ENCODE assay signal across 37 cellular contexts in the genomic region with DNA sequence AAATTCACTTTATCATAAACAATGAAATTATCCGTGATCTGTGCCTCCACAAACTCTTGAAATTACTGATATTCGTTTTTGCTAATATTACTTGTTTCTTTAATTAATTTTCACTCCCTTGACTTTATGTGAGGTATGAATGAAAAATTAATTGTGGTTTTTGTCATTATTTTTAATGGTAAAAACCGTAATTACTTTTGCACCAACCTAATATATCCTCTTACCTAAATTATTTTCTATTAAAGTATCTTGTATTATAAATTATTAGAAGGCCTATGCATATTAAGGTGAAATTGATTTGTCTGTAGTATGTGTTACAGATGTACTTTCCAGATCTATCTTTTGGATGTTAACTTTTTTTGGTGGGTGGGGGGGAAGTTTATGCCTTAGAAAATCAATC.
DNase-seq lines count a peak whose midpoint lies in the region; ATAC-seq, FAIRE-seq and TF ChIP-seq lines count a peak whose summit lies in the region.
"Had no signal": no experiment of that assay in that cellular context is flagged by ENCODE, and none has a peak within 500 bp of the region (broad histone marks: within the 10 kb centered on the region; RNA-seq: fewer than 3 reads in every experiment).

No MANE protein-coding gene starts in this region.

- H3K9ac ChIP-seq in HepG2 (ENCODE audit: insufficient read depth, low read depth, low read length): no peak overlapping the region
- H3K9ac ChIP-seq: BLaER1; BLaER1 treated with 17β-estradiol and CSF1 and Interleukin-3, amounts not matched to agents 10 nM and 100 nM had no signal

- H3K4me3 ChIP-seq in HepG2 (replicated peaks in 1 of 3; ENCODE audit: insufficient read depth in 1 of 3, low read depth in 2 of 3, low read length in 3 of 3) (no peak overlapping the region), right lobe of liver (no peak overlapping the region), pancreas (no peak overlapping the region)
- H3K4me3 ChIP-seq: A549; BLaER1; BLaER1 treated with 17β-estradiol and CSF1 and Interleukin-3, amounts not matched to agents 10 nM and 100 nM had no signal

- H2AFZ ChIP-seq in HepG2 (ENCODE audit: low read length): no peak overlapping the region

- H4K20me1 ChIP-seq in HepG2 (ENCODE audit: insufficient read depth, low read length): no peaks in the 10 kb centered on the region
- H4K20me1 ChIP-seq: BLaER1; BLaER1 treated with 17β-estradiol and CSF1 and Interleukin-3, amounts not matched to agents 10 nM and 100 nM had no signal

- no peak overlapping the region for H3K27ac ChIP-seq in HepG2 (ENCODE audit: extremely low read length, insufficient read depth, low read length)
- no peak overlapping the region for H3K27ac ChIP-seq in right lobe of liver
- no peak overlapping the region for H3K27ac ChIP-seq in pancreas
- H3K27ac ChIP-seq: 22Rv1; A549; BLaER1; BLaER1 treated with 17β-estradiol and CSF1 and Interleukin-3, amounts not matched to agents 10 nM and 100 nM; C4-2B had no signal

- H3K9me3 ChIP-seq in HepG2 (ENCODE audit: low read length) (no peaks in the 10 kb centered on the region), right lobe of liver (no peaks in the 10 kb centered on the region), pancreas (no peaks in the 10 kb centered on the region)
- H3K9me3 ChIP-seq: A549; BE2C; BLaER1; BLaER1 treated with 17β-estradiol and CSF1 and Interleukin-3, amounts not matched to agents 10 nM and 100 nM; Caco-2 had no signal

- in situ Hi-C loops in HepG2 (cut with HindIII; ENCODE audit: extremely low pct_ligation_motif_present, low pct_unique_long_range_greater_than_20kb): no loop called here

- no peak overlapping the region for H3K4me3 Mint-ChIP-seq in activated T-helper 1 cell treated with anti-CD3 and anti-CD28 coated beads, Interleukin-12 subunit alpha, Interleukin-12 subunit beta, Interleukin-2, Interleukin-4 antibody, amounts not matched to agents 30 ng/mL and 10 ng/mL and 1 ng/mL, durations not matched to agents 14 hours and 24 hours and 36 hours
- H3K4me3 Mint-ChIP-seq: B cell; CD14-positive monocyte; CD4-positive, alpha-beta memory T cell; CD4-positive, alpha-beta T cell; CD4-positive, CD25-positive, alpha-beta regulatory T cell; CD8-positive, alpha-beta memory T cell; CD8-positive, alpha-beta T cell had no signal

- POLR2A ChIA-PET in HepG2 (lab: Yijun Ruan, JAX) (no interaction called here), HEK293T (lab: Yijun Ruan, JAX) (no interaction called here)

- WGBS in HepG2 (ENCODE audit: low lambda C conversion rate): 12% methylated on average over 3 of the region's 3 CpGs
- 53% methylated on average over 3 of the region's 3 CpGs for WGBS in right lobe of liver (ENCODE audit: insufficient coverage, low coverage, low lambda C conversion rate, missing lambda C conversion rate)
- WGBS in pancreas, 2 donors: 46 to 69% methylated on average over 3 of the region's 3 CpGs

- no peak for TF ChIP-seq CTCF in HepG2 (CRISPR knock-in tag; IDR thresholded peaks at IDR 0.05)
- TF ChIP-seq CTCF in right lobe of liver (IDR thresholded peaks at IDR 0.05): no peak
- no peak for TF ChIP-seq CTCF in pancreas (IDR thresholded peaks at IDR 0.05)

- no peak overlapping the region for H3K27ac Mint-ChIP-seq in activated T-helper 1 cell treated with anti-CD3 and anti-CD28 coated beads, Interleukin-12 subunit alpha, Interleukin-12 subunit beta, Interleukin-2, Interleukin-4 antibody, amounts not matched to agents 30 ng/mL and 10 ng/mL and 1 ng/mL, durations not matched to agents 14 hours and 24 hours and 36 hours
- H3K27ac Mint-ChIP-seq: B cell; CD4-positive, alpha-beta memory T cell; CD4-positive, alpha-beta T cell; CD4-positive, CD25-positive, alpha-beta regulatory T cell; CD8-positive, alpha-beta memory T cell; CD8-positive, alpha-beta T cell had no signal

- H3K27me3 Mint-ChIP-seq in activated T-helper 1 cell treated with anti-CD3 and anti-CD28 coated beads, Interleukin-12 subunit alpha, Interleukin-12 subunit beta, Interleukin-2, Interleukin-4 antibody, amounts not matched to agents 30 ng/mL and 10 ng/mL and 1 ng/mL, durations not matched to agents 14 hours and 24 hours and 36 hours (ENCODE audit: insufficient read depth): no peaks in the 10 kb centered on the region
- H3K27me3 Mint-ChIP-seq: B cell; CD4-positive, alpha-beta memory T cell; CD4-positive, alpha-beta T cell; CD4-positive, CD25-positive, alpha-beta regulatory T cell; CD8-positive, alpha-beta memory T cell had no signal

- DNase-seq in HepG2 (ENCODE audit: low spot score): no peak
- no peak for DNase-seq in right lobe of liver
- DNase-seq in HEK293T (ENCODE audit: extremely low spot score): no peak
- DNase-seq in pancreas: no peak
- DNase-seq in activated T-helper 1 cell treated with anti-CD3 and anti-CD28 coated beads, Interleukin-12 subunit alpha, Interleukin-12 subunit beta, Interleukin-2, Interleukin-4 antibody, amounts not matched to agents 30 ng/mL and 10 ng/mL and 1 ng/mL, durations not matched to agents 14 hours and 24 hours and 36 hours (ENCODE audit: low spot score): no peak
- DNase-seq in frontal cortex (ENCODE audit: low spot score in 2 of 2): no peak
- DNase-seq: 8988T; ACHN; AML-193; BE2C; C1 segment of cervical spinal cord; Caco-2; Calu3; CD4-positive, alpha-beta memory T cell; CD4-positive, alpha-beta T cell; CD4-positive, CD25-positive, alpha-beta regulatory T cell; CD8-positive, alpha-beta memory T cell; CD8-positive, alpha-beta T cell; COR-L47; DMS 273 treated with DMSO at 0.1 percent for 48 hours; DMS153; DMS53; DMS79; DMS79 treated with DMSO at 0.1 percent for 48 hours; DND-41; EL had no signal

- no peak for FAIRE-seq in HepG2 (lab: Jason Lieb, UNC)
- FAIRE-seq in TTC549 (lab: Jason Lieb, UNC): peak; percentile 48
- peak; percentile 39 for FAIRE-seq in pancreas (lab: Jason Lieb, UNC)
- no peak for FAIRE-seq in frontal cortex (lab: Jason Lieb, UNC)
- FAIRE-seq: A204.1, A549, D721Med had no signal

- H3K36me3 Mint-ChIP-seq in activated T-helper 1 cell treated with anti-CD3 and anti-CD28 coated beads, Interleukin-12 subunit alpha, Interleukin-12 subunit beta, Interleukin-2, Interleukin-4 antibody, amounts not matched to agents 30 ng/mL and 10 ng/mL and 1 ng/mL, durations not matched to agents 14 hours and 24 hours and 36 hours (ENCODE audit: low read depth): no peaks in the 10 kb centered on the region
- H3K36me3 Mint-ChIP-seq: CD14-positive monocyte; CD4-positive, alpha-beta memory T cell; CD4-positive, CD25-positive, alpha-beta regulatory T cell; CD8-positive, alpha-beta memory T cell; CD8-positive, alpha-beta T cell had no signal

- no peak overlapping the region for H3K4me2 ChIP-seq in HepG2 (ENCODE audit: low read depth, low read length)
- H3K4me2 ChIP-seq: A549; BLaER1; BLaER1 treated with 17β-estradiol and CSF1 and Interleukin-3, amounts not matched to agents 10 nM and 100 nM had no signal

- no peak for ATAC-seq in HepG2
- no peak for ATAC-seq in right lobe of liver
- ATAC-seq in pancreas: no peak
- ATAC-seq in GM19035 (IDR thresholded peaks at IDR 0.05; ENCODE audit: unreplicated experiment): no peak
- ATAC-seq: A549; CD8-positive, alpha-beta T cell had no signal

- peaks cover 7% of the 10 kb centered on the region for H3K9me3 Mint-ChIP-seq in activated T-helper 1 cell treated with anti-CD3 and anti-CD28 coated beads, Interleukin-12 subunit alpha, Interleukin-12 subunit beta, Interleukin-2, Interleukin-4 antibody, amounts not matched to agents 30 ng/mL and 10 ng/mL and 1 ng/mL, durations not matched to agents 14 hours and 24 hours and 36 hours

- no peak for TF ChIP-seq RAD21 in HepG2 (CRISPR knock-in tag; IDR thresholded peaks at IDR 0.05)

- TF ChIP-seq EP300 in HepG2 (IDR thresholded peaks at IDR 0.05; ENCODE audit: low read depth in 2 of 2, low read length in 2 of 2) (no peak), HepG2 (CRISPR knock-in tag; IDR thresholded peaks at IDR 0.05; ENCODE audit: borderline replicate concordance) (no peak)

- intact Hi-C loops in HepG2 (cut with micrococcal nuclease; ENCODE audit: unreplicated experiment): no loop called here
- intact Hi-C loops in right lobe of liver (cut with DNase I): no loop called here
- intact Hi-C loops in pancreas (cut with DNase I): no loop called here
- intact Hi-C loops in activated T-helper 1 cell treated with anti-CD3 and anti-CD28 coated beads, Interleukin-12 subunit alpha, Interleukin-12 subunit beta, Interleukin-2, Interleukin-4 antibody, amounts not matched to agents 30 ng/mL and 10 ng/mL and 1 ng/mL, durations not matched to agents 14 hours and 24 hours and 36 hours (cut with micrococcal nuclease): no loop called here

- no peaks in the 10 kb centered on the region for H3K79me2 ChIP-seq in HepG2 (ENCODE audit: insufficient read depth, low read length)

- H3K36me3 ChIP-seq in HepG2 (replicated peaks in 1 of 2; ENCODE audit: control insufficient read depth in 1 of 2, insufficient read depth in 2 of 2, low read length in 2 of 2): no peaks in the 10 kb centered on the region
- H3K36me3 ChIP-seq in right lobe of liver: no peaks in the 10 kb centered on the region
- no peaks in the 10 kb centered on the region for H3K36me3 ChIP-seq in pancreas
- H3K36me3 ChIP-seq: BE2C; BLaER1; BLaER1 treated with 17β-estradiol and CSF1 and Interleukin-3, amounts not matched to agents 10 nM and 100 nM had no signal

- CTCF ChIA-PET in HepG2 (lab: Yijun Ruan, JAX; ENCODE audit: low intra/inter-chr PET ratio, low total read pairs): no interaction called here
- CTCF ChIA-PET in HEK293T (lab: Yijun Ruan, JAX): no interaction called here

- no peak for TF ChIP-seq POLR2A in HepG2 (IDR thresholded peaks at IDR 0.05; ENCODE audit: insufficient read depth in 1 of 2, low read depth in 2 of 2, low read length in 2 of 2)
- no peak for TF ChIP-seq POLR2A in right lobe of liver (IDR thresholded peaks at IDR 0.05)

- H3K4me1 ChIP-seq in HepG2 (ENCODE audit: insufficient read depth, low read length) (no peaks in the 10 kb centered on the region), right lobe of liver (peaks cover 0 to 8% (median 1%) of the 10 kb centered on the region in 4 donors), pancreas (no peaks in the 10 kb centered on the region)
- H3K4me1 ChIP-seq: A549; BE2C; BLaER1; BLaER1 treated with 17β-estradiol and CSF1 and Interleukin-3, amounts not matched to agents 10 nM and 100 nM had no signal

- H3K27me3 ChIP-seq in HepG2 (ENCODE audit: control insufficient read depth in 1 of 2, insufficient read depth in 2 of 2, low read length in 2 of 2) (no peaks in the 10 kb centered on the region), right lobe of liver (no peaks in the 10 kb centered on the region), pancreas (peaks cover 0 to 3% (median 0%) of the 10 kb centered on the region in 4 donors)
- H3K27me3 ChIP-seq: BE2C; BLaER1; BLaER1 treated with 17β-estradiol and CSF1 and Interleukin-3, amounts not matched to agents 10 nM and 100 nM had no signal

- BruUV-seq in HepG2 (replicated peaks; lab: Mats Ljungman, UMichigan): no TSS peak

- no peaks in the 10 kb centered on the region for H3K4me1 Mint-ChIP-seq in activated T-helper 1 cell treated with anti-CD3 and anti-CD28 coated beads, Interleukin-12 subunit alpha, Interleukin-12 subunit beta, Interleukin-2, Interleukin-4 antibody, amounts not matched to agents 30 ng/mL and 10 ng/mL and 1 ng/mL, durations not matched to agents 14 hours and 24 hours and 36 hours (ENCODE audit: low read depth)
- H3K4me1 Mint-ChIP-seq: B cell; CD14-positive monocyte; CD4-positive, alpha-beta memory T cell; CD4-positive, CD25-positive, alpha-beta regulatory T cell; CD8-positive, alpha-beta memory T cell had no signal

TF ChIP-seq in HEK293T, 16 proteins besides CTCF, POLR2A, EP300 and RAD21 (continues in another document):
- TF ChIP-seq CTBP1 (IDR thresholded peaks at IDR 0.05; ENCODE audit: borderline replicate concordance): no peak
